Comparison of ENCODE assay signal across 8 cellular contexts in genomic region chr18:41954827-41955613, GRCh38. TPM values are rescaled to one million over a fixed set of nuclear protein-coding genes. Genes with fewer than 3 reads are reported as not detected.
DNase-seq lines count a peak whose midpoint lies in the region; ATAC-seq and TF ChIP-seq lines count a peak whose summit lies in the region.

TSS of gene PIK3C3 (plus strand) at chr18:41955234. CDS start at chr18:41955292, 58 bp downstream.

- ATAC-seq in HG02571 (IDR thresholded peaks at IDR 0.05; ENCODE audit: unreplicated experiment): peak; percentile 98

- TF ChIP-seq CTCF in SK-N-SH (IDR thresholded peaks at IDR 0.05): no peak

- no peaks in the 10 kb centered on the region for H3K9me3 ChIP-seq in SK-N-SH

- POLR2A ChIA-PET in SK-N-SH (lab: Yijun Ruan, JAX): interaction anchor here (0.7 kb wide), 1 partner anchor 928 kb away, joined by 3 read pairs; no protein-coding TSS in a partner anchor

- H3K4me2 ChIP-seq in SK-N-SH: peak within 1 kb of the TSS; percentile 83

- H3F3A ChIP-seq in SK-N-SH (replicated peaks; ENCODE audit: insufficient read depth): no peaks in the 10 kb centered on the region

- peak within 1 kb of the TSS; percentile 86 for H3K9ac ChIP-seq in SK-N-SH

- H4K20me1 ChIP-seq in SK-N-SH (ENCODE audit: insufficient read depth): peaks cover 14% of the 10 kb centered on the region; the same call in 1 of the 2 replicates

- H3K27ac ChIP-seq in SK-N-SH (ENCODE audit: low read depth in 2 of 2, low read length in 1 of 2): peak within 1 kb of the TSS; percentile 53 to 73; a peak in 3 of 4 replicates

- peak within 1 kb of the TSS; percentile 67 to 90 for H3K4me3 ChIP-seq in SK-N-SH (ENCODE audit: low read depth in 2 of 2, low read length in 1 of 2)

- H3K4me1 ChIP-seq in SK-N-SH (ENCODE audit: control insufficient read depth in 1 of 2, insufficient read depth in 2 of 2, low read depth in 1 of 2, low read length in 1 of 2): peaks cover 0 to 10% of the 10 kb centered on the region in 2 experiments; a peak in 3 of 4 replicates

- no peak for TF ChIP-seq EP300 in SK-N-SH (IDR thresholded peaks at IDR 0.05; ENCODE audit: borderline replicate concordance in 1 of 2, low read depth in 1 of 2, low read length in 1 of 2)

- under 1% methylated on average over 37 of the region's 38 CpGs for WGBS in SK-N-SH (ENCODE audit: low lambda C conversion rate)

- peak within 1 kb of the TSS; percentile 95 for H2AFZ ChIP-seq in SK-N-SH (ENCODE audit: low read depth)

- H3K79me2 ChIP-seq in SK-N-SH (ENCODE audit: insufficient read depth): peaks cover 50% of the 10 kb centered on the region

- no peaks in the 10 kb centered on the region for H3K9me2 ChIP-seq in SK-N-SH

- no peak for TF ChIP-seq RAD21 in SK-N-SH (IDR thresholded peaks at IDR 0.05; ENCODE audit: low read length)

- DNase-seq in GM04504 (ENCODE audit: low read depth) (peak; percentile 94), NCI-H1048 (lab: John Stamatoyannopoulos, UW) (peak; percentile 88), SK-N-SH (peak; percentile 88), germinal center (ENCODE audit: low spot score) (peak; percentile 93), non-pigmented ciliary epithelial cell (ENCODE audit: low read depth) (peak; percentile 95), superior temporal gyrus (ENCODE audit: extremely low spot score) (peak; percentile 99)
- DNase-seq in activated naive CD4-positive, alpha-beta T cell treated with anti-CD3 and anti-CD28 coated beads, Interleukin-2, amount 50 U/mL, for 16 hours: peak; percentile 97

- CTCF ChIA-PET in SK-N-SH (lab: Yijun Ruan, JAX): no interaction called here

- no peaks in the 10 kb centered on the region for H3K27me3 ChIP-seq in SK-N-SH (ENCODE audit: insufficient read depth)

- H3K36me3 ChIP-seq in SK-N-SH (replicated peaks in 1 of 2; ENCODE audit: control insufficient read depth in 1 of 2, insufficient read depth in 2 of 2, low read length in 1 of 2): peaks cover 25 to 29% of the 10 kb centered on the region in 2 experiments

TF ChIP-seq in SK-N-SH, 30 proteins besides CTCF, POLR2A, EP300 and RAD21 (continues in another document):
- TF ChIP-seq FOXJ3 (CRISPR knock-in tag; IDR thresholded peaks at IDR 0.05): no peak
- TF ChIP-seq, protein P1, sequence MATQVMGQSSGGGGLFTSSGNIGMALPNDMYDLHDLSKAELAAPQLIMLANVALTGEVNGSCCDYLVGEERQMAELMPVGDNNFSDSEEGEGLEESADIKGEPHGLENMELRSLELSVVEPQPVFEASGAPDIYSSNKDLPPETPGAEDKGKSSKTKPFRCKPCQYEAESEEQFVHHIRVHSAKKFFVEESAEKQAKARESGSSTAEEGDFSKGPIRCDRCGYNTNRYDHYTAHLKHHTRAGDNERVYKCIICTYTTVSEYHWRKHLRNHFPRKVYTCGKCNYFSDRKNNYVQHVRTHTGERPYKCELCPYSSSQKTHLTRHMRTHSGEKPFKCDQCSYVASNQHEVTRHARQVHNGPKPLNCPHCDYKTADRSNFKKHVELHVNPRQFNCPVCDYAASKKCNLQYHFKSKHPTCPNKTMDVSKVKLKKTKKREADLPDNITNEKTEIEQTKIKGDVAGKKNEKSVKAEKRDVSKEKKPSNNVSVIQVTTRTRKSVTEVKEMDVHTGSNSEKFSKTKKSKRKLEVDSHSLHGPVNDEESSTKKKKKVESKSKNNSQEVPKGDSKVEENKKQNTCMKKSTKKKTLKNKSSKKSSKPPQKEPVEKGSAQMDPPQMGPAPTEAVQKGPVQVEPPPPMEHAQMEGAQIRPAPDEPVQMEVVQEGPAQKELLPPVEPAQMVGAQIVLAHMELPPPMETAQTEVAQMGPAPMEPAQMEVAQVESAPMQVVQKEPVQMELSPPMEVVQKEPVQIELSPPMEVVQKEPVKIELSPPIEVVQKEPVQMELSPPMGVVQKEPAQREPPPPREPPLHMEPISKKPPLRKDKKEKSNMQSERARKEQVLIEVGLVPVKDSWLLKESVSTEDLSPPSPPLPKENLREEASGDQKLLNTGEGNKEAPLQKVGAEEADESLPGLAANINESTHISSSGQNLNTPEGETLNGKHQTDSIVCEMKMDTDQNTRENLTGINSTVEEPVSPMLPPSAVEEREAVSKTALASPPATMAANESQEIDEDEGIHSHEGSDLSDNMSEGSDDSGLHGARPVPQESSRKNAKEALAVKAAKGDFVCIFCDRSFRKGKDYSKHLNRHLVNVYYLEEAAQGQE (IDR thresholded peaks at IDR 0.05; ENCODE audit: low read depth, low read length): no peak
- no peak for TF ChIP-seq FOXM1 (IDR thresholded peaks at IDR 0.05; ENCODE audit: low read depth)
- TF ChIP-seq, protein P2, sequence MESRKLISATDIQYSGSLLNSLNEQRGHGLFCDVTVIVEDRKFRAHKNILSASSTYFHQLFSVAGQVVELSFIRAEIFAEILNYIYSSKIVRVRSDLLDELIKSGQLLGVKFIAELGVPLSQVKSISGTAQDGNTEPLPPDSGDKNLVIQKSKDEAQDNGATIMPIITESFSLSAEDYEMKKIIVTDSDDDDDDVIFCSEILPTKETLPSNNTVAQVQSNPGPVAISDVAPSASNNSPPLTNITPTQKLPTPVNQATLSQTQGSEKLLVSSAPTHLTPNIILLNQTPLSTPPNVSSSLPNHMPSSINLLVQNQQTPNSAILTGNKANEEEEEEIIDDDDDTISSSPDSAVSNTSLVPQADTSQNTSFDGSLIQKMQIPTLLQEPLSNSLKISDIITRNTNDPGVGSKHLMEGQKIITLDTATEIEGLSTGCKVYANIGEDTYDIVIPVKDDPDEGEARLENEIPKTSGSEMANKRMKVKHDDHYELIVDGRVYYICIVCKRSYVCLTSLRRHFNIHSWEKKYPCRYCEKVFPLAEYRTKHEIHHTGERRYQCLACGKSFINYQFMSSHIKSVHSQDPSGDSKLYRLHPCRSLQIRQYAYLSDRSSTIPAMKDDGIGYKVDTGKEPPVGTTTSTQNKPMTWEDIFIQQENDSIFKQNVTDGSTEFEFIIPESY (IDR thresholded peaks at IDR 0.05; ENCODE audit: borderline replicate concordance, low read depth): no peak
- peak; percentile 76; the same call in 1 of the 2 replicates for TF ChIP-seq MAX (IDR thresholded peaks at IDR 0.05; ENCODE audit: low read depth)
- TF ChIP-seq YY1 (IDR thresholded peaks at IDR 0.05; ENCODE audit: low read depth): peak; percentile 96
- TF ChIP-seq ELF1 (IDR thresholded peaks at IDR 0.05): peak; percentile 88
- TF ChIP-seq TAF1 (IDR thresholded peaks at IDR 0.05; ENCODE audit: borderline replicate concordance, low read depth, low read length): peak; percentile 63; the same call in 1 of the 2 replicates
- TF ChIP-seq MXI1 (IDR thresholded peaks at IDR 0.05; ENCODE audit: low read depth, low read length): peak; percentile 55
- TF ChIP-seq PBX3 (IDR thresholded peaks at IDR 0.05): 0 out of 2 replicates have a peak, but pooled peaks have one; percentile 5
- no peak for TF ChIP-seq TCF12 (IDR thresholded peaks at IDR 0.05)
- TF ChIP-seq RFX5 (IDR thresholded peaks at IDR 0.05; ENCODE audit: low read length): peak; percentile 60; the same call in 1 of the 2 replicates
- TF ChIP-seq EZH2phosphoT487 (IDR thresholded peaks at IDR 0.05; ENCODE audit: borderline replicate concordance, low read depth): no peak
- TF ChIP-seq SMC3 (IDR thresholded peaks at IDR 0.05; ENCODE audit: low read depth, low read length): no peak
- no peak for TF ChIP-seq TEAD4 (IDR thresholded peaks at IDR 0.05; ENCODE audit: borderline replicate concordance, insufficient read depth)
- TF ChIP-seq, protein P3, sequence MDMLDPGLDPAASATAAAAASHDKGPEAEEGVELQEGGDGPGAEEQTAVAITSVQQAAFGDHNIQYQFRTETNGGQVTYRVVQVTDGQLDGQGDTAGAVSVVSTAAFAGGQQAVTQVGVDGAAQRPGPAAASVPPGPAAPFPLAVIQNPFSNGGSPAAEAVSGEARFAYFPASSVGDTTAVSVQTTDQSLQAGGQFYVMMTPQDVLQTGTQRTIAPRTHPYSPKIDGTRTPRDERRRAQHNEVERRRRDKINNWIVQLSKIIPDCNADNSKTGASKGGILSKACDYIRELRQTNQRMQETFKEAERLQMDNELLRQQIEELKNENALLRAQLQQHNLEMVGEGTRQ (IDR thresholded peaks at IDR 0.05; ENCODE audit: borderline replicate concordance, low read depth, low read length): no peak
- TF ChIP-seq GATA2 (CRISPR knock-in tag; IDR thresholded peaks at IDR 0.05): no peak
- TF ChIP-seq NFIC (IDR thresholded peaks at IDR 0.05; ENCODE audit: borderline replicate concordance): peak; percentile 8; the same call in 1 of the 2 replicates
- TF ChIP-seq JUND (IDR thresholded peaks at IDR 0.05): no peak
- no peak for TF ChIP-seq MEF2A (IDR thresholded peaks at IDR 0.05; ENCODE audit: borderline replicate concordance, low read depth)
- no peak for TF ChIP-seq FOSL2 (IDR thresholded peaks at IDR 0.05; ENCODE audit: borderline replicate concordance, low read depth)
- TF ChIP-seq CHD2 (IDR thresholded peaks at IDR 0.05; ENCODE audit: low read length, partially characterized antibody): peak; percentile 32
- TF ChIP-seq NRF1 (IDR thresholded peaks at IDR 0.05; ENCODE audit: low read depth, low read length): peak; percentile 60; the same call in 1 of the 2 replicates
- no peak for TF ChIP-seq RCOR1 (IDR thresholded peaks at IDR 0.05; ENCODE audit: low read length)
- TF ChIP-seq RXRA (IDR thresholded peaks at IDR 0.05; ENCODE audit: borderline replicate concordance, low read depth): no peak

RNA-seq across cellular contexts. Expression of gene PIK3C3, which starts in this region (rescaled TPM):
- polyA plus RNA-seq in SK-N-SH (2012; rRNA removed): 26.9 and 38.7 TPM in 2 replicates
- polyA plus RNA-seq in SK-N-SH (2012; cell fraction: cytosol; rRNA removed): 40.9 and 52.6 TPM in 2 replicates
- 37.3 and 55.4 TPM in 2 replicates for polyA plus RNA-seq in SK-N-SH (2012; cell fraction: nucleus; rRNA removed)

Comparison
In these comparisons a context has a peak if more than half of its experiments do, and no peak if none do; other contexts are left out.
1. Peak in every context shown above with its lines: DNase-seq, ATAC-seq, H3K4me3 ChIP-seq and H3K27ac ChIP-seq.